25 cellular contexts compared by ENCODE assay signal in the genomic region with DNA sequence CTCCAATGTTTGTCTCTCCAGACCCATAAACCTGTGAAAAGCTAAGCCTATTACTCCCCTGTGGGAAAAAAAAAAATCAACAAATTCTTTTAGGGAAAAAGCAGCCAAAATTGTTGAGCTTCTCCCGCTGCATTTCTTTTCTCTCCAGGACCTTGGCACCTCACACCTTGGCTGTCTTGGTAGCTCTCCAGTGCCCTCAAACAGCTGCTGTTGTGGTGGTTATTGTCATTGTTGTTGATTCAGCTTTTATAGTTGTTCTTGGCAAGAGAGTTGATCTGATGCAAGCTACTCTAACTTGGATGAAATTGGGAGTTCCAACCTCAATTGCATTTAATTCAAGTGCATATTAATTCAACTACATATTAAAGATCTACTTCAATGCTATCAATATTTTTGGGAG.
"Had no signal": no experiment of that assay in that cellular context is flagged by ENCODE, and none has a peak within 500 bp of the region (broad histone marks: within the 10 kb centered on the region; RNA-seq: fewer than 3 reads in every experiment).

No MANE protein-coding gene starts in this region.

- H3K4me1 ChIP-seq: left ventricle myocardium inferior, spleen, suprapubic skin, tibial artery, vagina had no signal

- H3K9me3 ChIP-seq: left ventricle myocardium inferior, mucosa of descending colon, ovary, suprapubic skin, thoracic aorta, tibial artery, vagina had no signal

- H3K27ac ChIP-seq: hepatocyte, left ventricle myocardium inferior, ovary, spleen, suprapubic skin, thoracic aorta, tibial artery, vagina had no signal

- H3K27me3 ChIP-seq: hepatocyte, ovary, spleen, tibial artery, vagina had no signal

- DNase-seq: islet precursor cell; left ventricle myocardium inferior; midbrain; mucosa of descending colon; naive thymus-derived CD4-positive, alpha-beta T cell; ovary; retina; right cardiac atrium; small intestine; spleen; stimulated activated CD4-positive, alpha-beta T cell treated with anti-CD3 and anti-CD28 coated beads, Interleukin-4, amount 100 ng/mL, for 24 hours; stimulated activated naive CD4-positive, alpha-beta T cell; tibial artery; trophoblast cell had no signal

- H3K36me3 ChIP-seq: left ventricle myocardium inferior, ovary, spleen, suprapubic skin, thoracic aorta, tibial artery, vagina had no signal

- H3K79me2 ChIP-seq: hepatocyte had no signal

- H3K4me2 ChIP-seq: hepatocyte had no signal

- H3K36me3 Mint-ChIP-seq: memory B cell; natural killer cell treated with Interleukin-12 subunit alpha and Interleukin-12 subunit beta and Interleukin-15 and Interleukin-18, amount 100 ng/mL, for 72 hours; stimulated activated effector memory CD8-positive, alpha-beta T cell treated with anti-CD3 and anti-CD28 coated beads, Interleukin-12 subunit alpha, Interleukin-12 subunit beta, amount 100 ng/mL, for 72 hours had no signal

- H2AFZ ChIP-seq: hepatocyte had no signal

- H3K4me3 ChIP-seq: hepatocyte, left ventricle myocardium inferior, lung, mucosa of descending colon, ovary, spleen, suprapubic skin, thoracic aorta, tibial artery, vagina had no signal

- H3K4me1 Mint-ChIP-seq: memory B cell; naive thymus-derived CD4-positive, alpha-beta T cell; stimulated activated effector memory CD8-positive, alpha-beta T cell treated with anti-CD3 and anti-CD28 coated beads, Interleukin-12 subunit alpha, Interleukin-12 subunit beta, amount 100 ng/mL, for 72 hours had no signal

- ATAC-seq: mucosa of descending colon; naive thymus-derived CD4-positive, alpha-beta T cell; natural killer cell treated with Interleukin-12 subunit alpha and Interleukin-12 subunit beta and Interleukin-15 and Interleukin-18, amount 100 ng/mL, for 72 hours; right cardiac atrium; sciatic nerve; stimulated activated effector memory CD8-positive, alpha-beta T cell treated with anti-CD3 and anti-CD28 coated beads, Interleukin-12 subunit alpha, Interleukin-12 subunit beta, amount 100 ng/mL, for 72 hours had no signal

- H3K27me3 Mint-ChIP-seq: natural killer cell treated with Interleukin-12 subunit alpha and Interleukin-12 subunit beta and Interleukin-15 and Interleukin-18, amount 100 ng/mL, for 72 hours; stimulated activated naive CD8-positive, alpha-beta T cell treated with anti-CD3 and anti-CD28 coated beads, Interleukin-15, Interleukin-2, amounts not matched to agents 100 ng/mL and 50 ng/mL, for 24 hours had no signal

- H3K4me3 Mint-ChIP-seq: memory B cell; naive thymus-derived CD4-positive, alpha-beta T cell; natural killer cell treated with Interleukin-12 subunit alpha and Interleukin-12 subunit beta and Interleukin-15 and Interleukin-18, amount 100 ng/mL, for 72 hours; stimulated activated effector memory CD8-positive, alpha-beta T cell treated with anti-CD3 and anti-CD28 coated beads, Interleukin-12 subunit alpha, Interleukin-12 subunit beta, amount 100 ng/mL, for 72 hours; stimulated activated naive CD8-positive, alpha-beta T cell treated with anti-CD3 and anti-CD28 coated beads, Interleukin-15, Interleukin-2, amounts not matched to agents 100 ng/mL and 50 ng/mL, for 24 hours had no signal

- H3K27ac Mint-ChIP-seq: memory B cell; naive thymus-derived CD4-positive, alpha-beta T cell; natural killer cell treated with Interleukin-12 subunit alpha and Interleukin-12 subunit beta and Interleukin-15 and Interleukin-18, amount 100 ng/mL, for 72 hours; progenitor cell of endocrine pancreas; stimulated activated effector memory CD8-positive, alpha-beta T cell treated with anti-CD3 and anti-CD28 coated beads, Interleukin-12 subunit alpha, Interleukin-12 subunit beta, amount 100 ng/mL, for 72 hours; stimulated activated naive CD8-positive, alpha-beta T cell treated with anti-CD3 and anti-CD28 coated beads, Interleukin-15, Interleukin-2, amounts not matched to agents 100 ng/mL and 50 ng/mL, for 24 hours had no signal
